In genomic region chr15:88649286-88649733, GRCh38 we compare ENCODE assay signal across 8 cellular contexts. TPM values are rescaled to one million over a fixed set of nuclear protein-coding genes. Genes with fewer than 3 reads are reported as not detected.
DNase-seq lines count a peak whose midpoint lies in the region; ATAC-seq and TF ChIP-seq lines count a peak whose summit lies in the region.

No MANE protein-coding gene starts in this region.

- CTCF ChIA-PET in WTC11 (lab: Charles Lee): no interaction called here

- H3K4me3 Mint-ChIP-seq in WTC11: no peak overlapping the region

- H3K9me3 ChIP-seq in left lung: no peaks in the 10 kb centered on the region

- no peaks in the 10 kb centered on the region for H3K9me3 Mint-ChIP-seq in WTC11

- no peaks in the 10 kb centered on the region for H3K27me3 ChIP-seq in left lung

- no peaks in the 10 kb centered on the region for H3K36me3 Mint-ChIP-seq in WTC11

- peak overlapping the region; percentile 56 to 59 for H3K27ac ChIP-seq in left lung

- peaks cover 0 to 18% of the 10 kb centered on the region in 2 donors for H3K36me3 ChIP-seq in left lung

- peaks cover 18% of the 10 kb centered on the region for H3K4me1 Mint-ChIP-seq in WTC11

- POLR2A ChIA-PET in WTC11 (lab: Charles Lee): interaction anchor here (1.2 kb wide), 1 partner anchor 11 kb away, joined by 5 read pairs; the partner anchor contains the start of gene ISG20

- intact Hi-C loops in left lung (cut with DNase I): no loop called here

- DNase-seq in GM04504 (ENCODE audit: low read depth) (peak; percentile 56), WTC11 (ENCODE audit: low spot score) (no peak), brain pericyte (ENCODE audit: low read depth, low spot score) (peak; percentile 55), left lung (no peak), DMS79 (lab: John Stamatoyannopoulos, UW) (no peak)
- peak; percentile 52 to 74 (median 67) for DNase-seq in stimulated activated CD4-positive, alpha-beta T cell treated with anti-CD3 and anti-CD28 coated beads, TNF-alpha, amount 100 ng/mL, for 48 hours (ENCODE audit: low read depth in 3 of 3)

- H3K4me1 ChIP-seq in left lung: peaks cover 13 to 42% of the 10 kb centered on the region in 2 donors

- no peak for TF ChIP-seq CTCF in WTC11 (IDR thresholded peaks at IDR 0.05)
- no peak for TF ChIP-seq CTCF in left lung (IDR thresholded peaks at IDR 0.05)

- ATAC-seq in HG02852 (IDR thresholded peaks at IDR 0.05; ENCODE audit: unreplicated experiment): peak; percentile 83
- no peak for ATAC-seq in WTC11
- ATAC-seq in left lung: peak; percentile 34
- ATAC-seq in HG03095 (IDR thresholded peaks at IDR 0.05; ENCODE audit: unreplicated experiment): no peak

- H3K27me3 Mint-ChIP-seq in WTC11 (ENCODE audit: low read depth): no peaks in the 10 kb centered on the region

- H3K4me3 ChIP-seq in left lung: no peak overlapping the region

- peak overlapping the region; percentile 2 for H3K27ac Mint-ChIP-seq in WTC11

TF ChIP-seq in WTC11, 78 proteins besides CTCF, POLR2A, EP300 and RAD21:
- TF ChIP-seq, protein P1, sequence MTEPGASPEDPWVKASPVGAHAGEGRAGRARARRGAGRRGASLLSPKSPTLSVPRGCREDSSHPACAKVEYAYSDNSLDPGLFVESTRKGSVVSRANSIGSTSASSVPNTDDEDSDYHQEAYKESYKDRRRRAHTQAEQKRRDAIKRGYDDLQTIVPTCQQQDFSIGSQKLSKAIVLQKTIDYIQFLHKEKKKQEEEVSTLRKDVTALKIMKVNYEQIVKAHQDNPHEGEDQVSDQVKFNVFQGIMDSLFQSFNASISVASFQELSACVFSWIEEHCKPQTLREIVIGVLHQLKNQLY (CRISPR knock-in tag; IDR thresholded peaks at IDR 0.05): no peak
- no peak for TF ChIP-seq ZNF396 (CRISPR knock-in tag; IDR thresholded peaks at IDR 0.05; ENCODE audit: borderline replicate concordance)
- no peak for TF ChIP-seq AFF4 (CRISPR knock-in tag; IDR thresholded peaks at IDR 0.05; ENCODE audit: borderline replicate concordance)
- no peak for TF ChIP-seq NR1H2 (CRISPR knock-in tag; IDR thresholded peaks at IDR 0.05)
- no peak for TF ChIP-seq TCF7 (CRISPR knock-in tag; IDR thresholded peaks at IDR 0.05; ENCODE audit: low read depth)
- no peak for TF ChIP-seq ZNF138 (CRISPR knock-in tag; conservative IDR thresholded peaks at IDR 0.05)
- no peak for TF ChIP-seq TP53 (CRISPR knock-in tag; IDR thresholded peaks at IDR 0.05)
- TF ChIP-seq NFE2L1 (CRISPR knock-in tag; IDR thresholded peaks at IDR 0.05): no peak
- no peak for TF ChIP-seq SMAD4 (CRISPR knock-in tag; IDR thresholded peaks at IDR 0.05)
- TF ChIP-seq ESRRA (CRISPR knock-in tag; IDR thresholded peaks at IDR 0.05; ENCODE audit: borderline replicate concordance): no peak
- TF ChIP-seq, protein P2, sequence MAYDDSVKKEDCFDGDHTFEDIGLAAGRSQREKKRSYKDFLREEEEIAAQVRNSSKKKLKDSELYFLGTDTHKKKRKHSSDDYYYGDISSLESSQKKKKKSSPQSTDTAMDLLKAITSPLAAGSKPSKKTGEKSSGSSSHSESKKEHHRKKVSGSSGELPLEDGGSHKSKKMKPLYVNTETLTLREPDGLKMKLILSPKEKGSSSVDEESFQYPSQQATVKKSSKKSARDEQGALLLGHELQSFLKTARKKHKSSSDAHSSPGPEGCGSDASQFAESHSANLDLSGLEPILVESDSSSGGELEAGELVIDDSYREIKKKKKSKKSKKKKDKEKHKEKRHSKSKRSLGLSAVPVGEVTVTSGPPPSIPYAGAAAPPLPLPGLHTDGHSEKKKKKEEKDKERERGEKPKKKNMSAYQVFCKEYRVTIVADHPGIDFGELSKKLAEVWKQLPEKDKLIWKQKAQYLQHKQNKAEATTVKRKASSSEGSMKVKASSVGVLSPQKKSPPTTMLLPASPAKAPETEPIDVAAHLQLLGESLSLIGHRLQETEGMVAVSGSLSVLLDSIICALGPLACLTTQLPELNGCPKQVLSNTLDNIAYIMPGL (CRISPR knock-in tag; IDR thresholded peaks at IDR 0.05): no peak
- TF ChIP-seq, protein P3, sequence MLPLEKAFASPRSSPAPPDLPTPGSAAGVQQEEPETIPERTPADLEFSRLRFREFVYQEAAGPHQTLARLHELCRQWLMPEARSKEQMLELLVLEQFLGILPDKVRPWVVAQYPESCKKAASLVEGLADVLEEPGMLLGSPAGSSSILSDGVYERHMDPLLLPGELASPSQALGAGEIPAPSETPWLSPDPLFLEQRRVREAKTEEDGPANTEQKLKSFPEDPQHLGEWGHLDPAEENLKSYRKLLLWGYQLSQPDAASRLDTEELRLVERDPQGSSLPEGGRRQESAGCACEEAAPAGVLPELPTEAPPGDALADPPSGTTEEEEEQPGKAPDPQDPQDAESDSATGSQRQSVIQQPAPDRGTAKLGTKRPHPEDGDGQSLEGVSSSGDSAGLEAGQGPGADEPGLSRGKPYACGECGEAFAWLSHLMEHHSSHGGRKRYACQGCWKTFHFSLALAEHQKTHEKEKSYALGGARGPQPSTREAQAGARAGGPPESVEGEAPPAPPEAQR (CRISPR knock-in tag; IDR thresholded peaks at IDR 0.05): no peak
- TF ChIP-seq ATF6 (CRISPR knock-in tag; IDR thresholded peaks at IDR 0.05): no peak
- TF ChIP-seq FOXJ3 (CRISPR knock-in tag; IDR thresholded peaks at IDR 0.05; ENCODE audit: borderline replicate concordance): no peak
- TF ChIP-seq, protein P4, sequence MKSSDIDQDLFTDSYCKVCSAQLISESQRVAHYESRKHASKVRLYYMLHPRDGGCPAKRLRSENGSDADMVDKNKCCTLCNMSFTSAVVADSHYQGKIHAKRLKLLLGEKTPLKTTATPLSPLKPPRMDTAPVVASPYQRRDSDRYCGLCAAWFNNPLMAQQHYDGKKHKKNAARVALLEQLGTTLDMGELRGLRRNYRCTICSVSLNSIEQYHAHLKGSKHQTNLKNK (CRISPR knock-in tag; IDR thresholded peaks at IDR 0.05): no peak
- TF ChIP-seq SMAD3 (CRISPR knock-in tag; IDR thresholded peaks at IDR 0.05; ENCODE audit: borderline replicate concordance): no peak

RNA-seq across cellular contexts. Expression of gene ISG20, which starts 10.5 kb away (rescaled TPM):
- 3.8 to 5.6 TPM (median 4.5 TPM) in 3 replicates for total RNA-seq in WTC11 (2021)
- total RNA-seq in left lung: 10 to 100 TPM; 15.8 to 23.6 TPM

RNA-seq across cellular contexts. Expression of gene AEN, which starts 28.2 kb away (rescaled TPM):
- total RNA-seq in WTC11 (2021) (118 to 183 TPM (median 125 TPM) in 3 replicates), left lung (10 to 100 TPM; 18.8 to 20.7 TPM)

Comparison
In these comparisons a context has a peak if more than half of its experiments do, and no peak if none do; other contexts are left out.
1. DNase-seq: peak in GM04504 (single experiment), brain pericyte (single experiment) and stimulated activated CD4-positive, alpha-beta T cell treated with anti-CD3 and anti-CD28 coated beads, TNF-alpha, amount 100 ng/mL, for 48 hours (3 of 3); none in WTC11 (single experiment), left lung (0 of 2) and DMS79 (single experiment).
2. ATAC-seq: peak in HG02852 (single experiment) and left lung (single experiment); none in WTC11 (single experiment) and HG03095 (single experiment).